ENCODE assay signal across 8 cellular contexts in genomic region chrX:74420194-74421035, GRCh38. TPM values are rescaled to one million over a fixed set of nuclear protein-coding genes. Genes with fewer than 3 reads are reported as not detected.
A peak's percentile ranks its signal among the peaks of the same experiment; 100 is the strongest.
DNase-seq lines count a peak whose midpoint lies in the region; ATAC-seq and TF ChIP-seq lines count a peak whose summit lies in the region.

No MANE protein-coding gene starts in this region.

- TF ChIP-seq CTCF in GM10266 (IDR thresholded peaks at IDR 0.05; ENCODE audit: control insufficient read depth, insufficient read depth, low read depth, missing control alignments) (no peak), body of pancreas (IDR thresholded peaks at IDR 0.05) (no peak), progenitor cell of endocrine pancreas (IDR thresholded peaks at IDR 0.05; ENCODE audit: unreplicated experiment) (no peak)

- peak overlapping the region; percentile 86 for H3K4me3 Mint-ChIP-seq in progenitor cell of endocrine pancreas (ENCODE audit: low read depth)

- peak overlapping the region; percentile 96 for H3K27ac Mint-ChIP-seq in progenitor cell of endocrine pancreas

- ATAC-seq in body of pancreas: peak; percentile 84
- no peak for ATAC-seq in GM21367 (IDR thresholded peaks at IDR 0.05; ENCODE audit: unreplicated experiment)

- H3K27me3 Mint-ChIP-seq in progenitor cell of endocrine pancreas: no peaks in the 10 kb centered on the region

- H3K27ac ChIP-seq in body of pancreas: peak overlapping the region; percentile 26 to 91 (median 85)

- intact Hi-C loops in body of pancreas (cut with DNase I): no loop called here

- H3K4me1 Mint-ChIP-seq in progenitor cell of endocrine pancreas (ENCODE audit: low read depth): peaks cover 6% of the 10 kb centered on the region

- peaks cover 7% of the 10 kb centered on the region for H3K27me3 ChIP-seq in NT2/D1 (ENCODE audit: insufficient read depth, insufficient read length)
- no peaks in the 10 kb centered on the region for H3K27me3 ChIP-seq in body of pancreas

- H3K4me1 ChIP-seq in NT2/D1 (ENCODE audit: insufficient read depth, insufficient read length): peaks cover 9% of the 10 kb centered on the region
- H3K4me1 ChIP-seq in body of pancreas: peaks cover 6% of the 10 kb centered on the region

- H3K36me3 ChIP-seq in NT2/D1 (ENCODE audit: insufficient read depth, insufficient read length, low read length) (no peaks in the 10 kb centered on the region), body of pancreas (replicated peaks in 1 of 2; ENCODE audit: insufficient read depth in 1 of 2, low read depth in 2 of 2) (no peaks in the 10 kb centered on the region)

- DNase-seq in GM10266 (ENCODE audit: extremely low spot score) (peak; percentile 5), NT2/D1 (ENCODE audit: low read depth, low spot score) (no peak), body of pancreas (peak; percentile 63 to 73 (median 71)), hippocampal formation (lab: John Stamatoyannopoulos, UW) (peak; percentile 5 to 50), progenitor cell of endocrine pancreas (ENCODE audit: low spot score, unreplicated experiment) (peak; percentile 48), OCI-M1 (lab: John Stamatoyannopoulos, UW) (no peak), HuH-7 (ENCODE audit: low spot score) (no peak)

- peaks cover 4% of the 10 kb centered on the region for H3K9me3 Mint-ChIP-seq in progenitor cell of endocrine pancreas (ENCODE audit: low read depth)

- WGBS in body of pancreas, 2 donors: 0% methylated on average over 23 of the region's 54 CpGs; no CpG with 5 or more reads in 1 of the 2 donors

- H3K4me3 ChIP-seq in NT2/D1 (ENCODE audit: insufficient read length, low read depth) (peak overlapping the region; percentile 72), body of pancreas (peak overlapping the region; percentile 30 to 31)

- peak overlapping the region; percentile 85 for H3K9ac ChIP-seq in NT2/D1 (ENCODE audit: insufficient read length, low read depth)

- no peaks in the 10 kb centered on the region for H3K9me3 ChIP-seq in NT2/D1 (ENCODE audit: insufficient read depth, low read length)
- no peaks in the 10 kb centered on the region for H3K9me3 ChIP-seq in body of pancreas

- H3K36me3 Mint-ChIP-seq in progenitor cell of endocrine pancreas (ENCODE audit: insufficient read depth): no peaks in the 10 kb centered on the region

- peak; percentile 21 to 50 (median 31) for TF ChIP-seq POLR2A in body of pancreas (IDR thresholded peaks at IDR 0.05)

RNA-seq across cellular contexts. Expression of gene SLC16A2, which starts 0.9 kb away (rescaled TPM):
- total RNA-seq in body of pancreas: 1 to 10 TPM; 2.9 to 7.3 TPM
- 9.0 and 11.1 TPM in 2 replicates for total RNA-seq in progenitor cell of endocrine pancreas

Comparison
In these comparisons a context has a peak if more than half of its experiments do, and no peak if none do; other contexts are left out.
1. DNase-seq: peak in GM10266 (single experiment), body of pancreas (4 of 4), hippocampal formation (2 of 2) and progenitor cell of endocrine pancreas (single experiment); none in NT2/D1 (single experiment), OCI-M1 (single experiment) and HuH-7 (single experiment).